In genomic region chr12:77032406-77032805, GRCh38 we compare ENCODE assay signal across 17 cellular contexts. TPM values are rescaled to one million over a fixed set of nuclear protein-coding genes. Genes with fewer than 3 reads are reported as not detected.
A peak's percentile ranks its signal among the peaks of the same experiment; 100 is the strongest.
DNase-seq lines count a peak whose midpoint lies in the region; TF ChIP-seq lines count a peak whose summit lies in the region.
"Had no signal": no experiment of that assay in that cellular context is flagged by ENCODE, and none has a peak within 500 bp of the region (broad histone marks: within the 10 kb centered on the region; RNA-seq: fewer than 3 reads in every experiment).

No MANE protein-coding gene starts in this region.

- no peak overlapping the region for H3K27ac ChIP-seq in tibial nerve
- H3K27ac ChIP-seq: 22Rv1, left lung had no signal

- H3K36me3 ChIP-seq in tibial nerve, result no peaks in the 10 kb centered on the region

- DNase-seq in SIG-M5 treated with dmso at 0.1 percent for 504 hours (lab: John Stamatoyannopoulos, UW; ENCODE audit: unreplicated experiment), result peak; percentile 40
- DNase-seq in SIG-M5 (lab: John Stamatoyannopoulos, UW), result no peak
- peak; percentile 80 for DNase-seq in M059J (ENCODE audit: low read depth)
- peak; percentile 43 for DNase-seq in astrocyte of the hippocampus (ENCODE audit: low read depth, low spot score)
- DNase-seq in non-pigmented ciliary epithelial cell (ENCODE audit: low read depth), result peak; percentile 32
- DNase-seq in tibial nerve (ENCODE audit: low spot score in 2 of 2), result no peak
- DNase-seq in middle frontal gyrus (ENCODE audit: extremely low spot score, low spot score), result no peak
- DNase-seq in NCI-H1436 (lab: John Stamatoyannopoulos, UW), result no peak
- DNase-seq: activated CD4-positive, alpha-beta T cell treated with anti-CD3 and anti-CD28 coated beads for 4 hours; activated naive CD4-positive, alpha-beta T cell treated with anti-CD3 and anti-CD28 coated beads for 36 hours; left lung; naive thymus-derived CD8-positive, alpha-beta T cell; NCI-H1694 treated with DMSO at 0.1 percent for 48 hours; NCI-H82 had no signal

- no peak overlapping the region for H3K4me3 ChIP-seq in tibial nerve
- H3K4me3 ChIP-seq: GM23338, left lung, skin epidermis had no signal

- H3K4me1 ChIP-seq in tibial nerve, result no peaks in the 10 kb centered on the region
- H3K4me1 ChIP-seq: left lung had no signal

- H3K9me3 ChIP-seq in tibial nerve, result no peaks in the 10 kb centered on the region

- TF ChIP-seq POLR2A in tibial nerve (IDR thresholded peaks at IDR 0.05), result no peak

- no peak for TF ChIP-seq CTCF in tibial nerve (IDR thresholded peaks at IDR 0.05)

- no peaks in the 10 kb centered on the region for H3K27me3 ChIP-seq in tibial nerve
- H3K27me3 ChIP-seq: left lung had no signal

- 91 to 92% methylated on average over 2 of the region's 2 CpGs for WGBS in tibial nerve, 2 donors

- TF ChIP-seq EP300 in tibial nerve (IDR thresholded peaks at IDR 0.05), result no peak

RNA-seq across cellular contexts. Expression of gene E2F7, which starts 33.0 kb away (rescaled TPM):
- total RNA-seq in M059J (2014; rRNA removed; shearing (Covaris generic)), result 27.4 and 36.7 TPM in 2 replicates
- under 1 TPM in 2 of 4 donors, not detected in 2; under 0.01 to 0.39 TPM for total RNA-seq in tibial nerve
- total RNA-seq: naive thymus-derived CD8-positive, alpha-beta T cell had no signal

Comparison
In these comparisons a context has a peak if more than half of its experiments do, and no peak if none do; other contexts are left out.
1. DNase-seq: peak in SIG-M5 treated with dmso at 0.1 percent for 504 hours (single experiment), M059J (single experiment), astrocyte of the hippocampus (single experiment) and non-pigmented ciliary epithelial cell (single experiment); none in SIG-M5 (single experiment), tibial nerve (0 of 2), middle frontal gyrus (single experiment) and NCI-H1436 (single experiment).
2. RNA of gene E2F7, which starts 33.0 kb away (total RNA-seq): 27.4 to 36.7 TPM in M059J; under 0.01 to 0.39 TPM in tibial nerve; every median in the first group is over 10 times any median in the second.